In genomic region chr20:52246366-52246765, GRCh38 we compare ENCODE assay signal across 25 cellular contexts.
"Had no signal": no experiment of that assay in that cellular context is flagged by ENCODE, and none has a peak within 500 bp of the region (broad histone marks: within the 10 kb centered on the region; RNA-seq: fewer than 3 reads in every experiment).

No MANE protein-coding gene starts in this region.

- H3K4me1 Mint-ChIP-seq: mesothelial cell of epicardium, naive B cell had no signal

- H3K36me3 Mint-ChIP-seq: mesothelial cell of epicardium, naive B cell had no signal

- H3K36me3 ChIP-seq: esophagus squamous epithelium, gastrocnemius medialis, heart right ventricle, left lung, lower lobe of right lung had no signal

- H3K4me3 ChIP-seq: coronary artery, dorsolateral prefrontal cortex, esophagus squamous epithelium, gastrocnemius medialis, heart right ventricle, left lung, lower lobe of right lung, mucosa of descending colon had no signal

- ATAC-seq: gastrocnemius medialis, heart right ventricle, left cardiac atrium, left lung, left ventricle myocardium superior, lower lobe of right lung, mucosa of descending colon had no signal

- H3K27me3 ChIP-seq: esophagus squamous epithelium, gastrocnemius medialis, left lung had no signal

- H3K27ac Mint-ChIP-seq: mesothelial cell of epicardium, naive B cell had no signal

- H3K9me3 ChIP-seq: esophagus squamous epithelium, gastrocnemius medialis, heart right ventricle, left lung, lower lobe of right lung, mucosa of descending colon had no signal

- DNase-seq: dermis blood vessel endothelial cell; dorsolateral prefrontal cortex; effector CD4-positive, alpha-beta T cell; effector memory CD4-positive, alpha-beta T cell; esophagus squamous epithelium; foreskin fibroblast; foreskin melanocyte; gastrocnemius medialis; glutamatergic neuron; head of caudate nucleus; heart right ventricle; hippocampal formation; left cardiac atrium; left lung; left ventricle myocardium superior; lower lobe of right lung; mesenchymal stem cell; mucosa of descending colon; naive B cell had no signal

- FAIRE-seq: colon, endothelial cell of umbilical vein, islet of Langerhans, keratinocyte had no signal

- H3K27ac ChIP-seq: coronary artery, dorsolateral prefrontal cortex, esophagus squamous epithelium, gastrocnemius medialis, heart right ventricle, left lung, lower lobe of right lung had no signal

- H3K4me3 Mint-ChIP-seq: mesothelial cell of epicardium, naive B cell had no signal
